10 cellular contexts compared by ENCODE assay signal in genomic region chr2:37630778-37631177, GRCh38.
"Had no signal": no experiment of that assay in that cellular context is flagged by ENCODE, and none has a peak within 500 bp of the region (broad histone marks: within the 10 kb centered on the region; RNA-seq: fewer than 3 reads in every experiment).

No MANE protein-coding gene starts in this region.

- DNase-seq: activated gamma-delta T cell, foreskin melanocyte, kidney, left ventricle myocardium inferior, right cardiac atrium, T1000 had no signal

- H3K27ac Mint-ChIP-seq: neural progenitor cell had no signal

- H3K4me1 ChIP-seq: neural progenitor cell had no signal

- H3K36me3 Mint-ChIP-seq: neural progenitor cell had no signal

- H3K4me3 ChIP-seq: left ventricle myocardium inferior, neural progenitor cell, smooth muscle cell, tibial nerve had no signal

- FAIRE-seq: colon, kidney had no signal

- H3K27me3 ChIP-seq: neural progenitor cell, tibial nerve had no signal

- H3K4me3 Mint-ChIP-seq: neural progenitor cell had no signal

- H3K9me3 Mint-ChIP-seq: neural progenitor cell had no signal

- H3K27ac ChIP-seq: left ventricle myocardium inferior, neural progenitor cell, tibial nerve had no signal

- H3K9me3 ChIP-seq: left ventricle myocardium inferior, tibial nerve had no signal

- H3K36me3 ChIP-seq: left ventricle myocardium inferior, neural progenitor cell, tibial nerve had no signal
